8 cellular contexts compared by ENCODE assay signal in the genomic region with DNA sequence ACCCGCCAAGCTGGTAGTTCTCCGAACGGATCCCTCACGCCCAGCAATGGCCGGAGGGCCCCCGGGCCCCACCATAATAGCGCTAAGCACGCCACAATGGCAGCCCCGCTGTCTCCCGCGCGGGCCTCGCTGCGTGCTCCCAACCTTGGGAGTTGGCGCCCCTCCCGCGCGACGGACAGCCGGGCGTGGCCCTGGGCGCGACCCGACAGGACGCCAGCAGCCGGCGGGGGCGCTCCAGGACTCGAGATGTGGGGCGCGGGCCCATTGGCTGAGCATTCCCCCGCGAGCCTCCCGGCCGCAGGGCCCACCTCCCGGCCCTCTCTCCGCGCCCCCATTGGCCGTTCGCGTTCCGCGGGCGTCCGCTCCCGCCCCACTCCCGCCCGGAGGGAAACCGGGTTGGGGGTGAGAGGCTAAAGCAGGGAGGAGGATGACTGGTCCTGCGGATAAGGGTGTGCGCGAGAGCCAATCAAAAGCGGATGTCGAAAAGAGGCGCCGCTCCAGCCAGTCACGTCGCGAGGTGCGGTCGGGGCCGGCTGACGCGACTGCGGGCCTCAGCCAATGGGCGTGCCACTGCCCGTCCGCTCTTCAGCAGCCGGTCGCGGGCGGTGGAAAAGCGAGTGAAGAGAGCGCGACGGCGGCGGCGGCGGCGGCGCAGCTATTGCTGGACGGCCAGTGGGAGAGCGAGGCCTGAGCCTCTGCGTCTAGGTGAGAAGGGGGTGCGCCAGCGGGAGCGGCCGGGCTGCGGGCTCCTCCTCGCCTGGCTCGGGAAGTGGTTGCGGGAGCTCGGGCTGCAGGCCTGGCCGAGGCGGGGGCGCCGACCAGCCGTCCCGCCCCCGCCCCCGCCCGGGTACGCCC. TPM values are rescaled to one million over a fixed set of nuclear protein-coding genes. Genes with fewer than 3 reads are reported as not detected.
DNase-seq lines count a peak whose midpoint lies in the region; ATAC-seq and TF ChIP-seq lines count a peak whose summit lies in the region.

A gene with protein sequence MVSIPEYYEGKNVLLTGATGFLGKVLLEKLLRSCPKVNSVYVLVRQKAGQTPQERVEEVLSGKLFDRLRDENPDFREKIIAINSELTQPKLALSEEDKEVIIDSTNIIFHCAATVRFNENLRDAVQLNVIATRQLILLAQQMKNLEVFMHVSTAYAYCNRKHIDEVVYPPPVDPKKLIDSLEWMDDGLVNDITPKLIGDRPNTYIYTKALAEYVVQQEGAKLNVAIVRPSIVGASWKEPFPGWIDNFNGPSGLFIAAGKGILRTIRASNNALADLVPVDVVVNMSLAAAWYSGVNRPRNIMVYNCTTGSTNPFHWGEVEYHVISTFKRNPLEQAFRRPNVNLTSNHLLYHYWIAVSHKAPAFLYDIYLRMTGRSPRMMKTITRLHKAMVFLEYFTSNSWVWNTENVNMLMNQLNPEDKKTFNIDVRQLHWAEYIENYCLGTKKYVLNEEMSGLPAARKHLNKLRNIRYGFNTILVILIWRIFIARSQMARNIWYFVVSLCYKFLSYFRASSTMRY (plus strand): TSS at position 567 of the 855 bp plus-strand sequence. CDS start 26,098 bp downstream, outside the sequence.

- H3K27me3 Mint-ChIP-seq in WTC11 (ENCODE audit: low read depth), result no peaks in the 10 kb centered on the region

- DNase-seq in AG08396 (ENCODE audit: low spot score), result peak; percentile 98
- peak; percentile 98 for DNase-seq in NCI-H2227 treated with DMSO at 0.1 percent for 48 hours (lab: John Stamatoyannopoulos, UW)
- DNase-seq in WTC11 (ENCODE audit: low spot score), result peak; percentile 98
- DNase-seq in cardiac fibroblast (ENCODE audit: low read depth in 2 of 2), result peak; percentile 99
- DNase-seq in iPS-NIHi11 (ENCODE audit: low spot score), result peak; percentile 98
- DNase-seq in smooth muscle cell of the brain vasculature (ENCODE audit: low read depth, low spot score), result peak; percentile 98

- TF ChIP-seq CTCF in WTC11 (IDR thresholded peaks at IDR 0.05) (no peak), cardiac fibroblast (IDR thresholded peaks at IDR 0.05; ENCODE audit: low read depth, low read length) (peak; percentile 21)

- POLR2A ChIA-PET in WTC11 (lab: Charles Lee), result interaction anchor here (1.4 kb wide), 1 partner anchor 205 kb away, joined by 5 read pairs; a partner anchor contains a TSS

- H3K9me3 Mint-ChIP-seq in WTC11, result no peaks in the 10 kb centered on the region

- H3K27ac Mint-ChIP-seq in WTC11, result peak within 1 kb of the TSS; percentile 91

- peak within 1 kb of the TSS; percentile 73 to 81 for H3K4me3 ChIP-seq in cardiac fibroblast (replicated peaks in 1 of 2; ENCODE audit: low read depth in 2 of 2, low read length in 2 of 2)

- H3K36me3 Mint-ChIP-seq in WTC11, result no peaks in the 10 kb centered on the region

- peak; percentile 95 for ATAC-seq in GM18907 (IDR thresholded peaks at IDR 0.05; ENCODE audit: unreplicated experiment)
- ATAC-seq in HG03159 (IDR thresholded peaks at IDR 0.05; ENCODE audit: unreplicated experiment), result peak; percentile 92
- peak; percentile 95 for ATAC-seq in WTC11

- CTCF ChIA-PET in WTC11 (lab: Charles Lee), result interaction anchor here (0.6 to 2.1 kb wide), 6 partner anchors 9 to 181 kb away, joined by 3 to 7 read pairs (median 4); no protein-coding TSS in a partner anchor

- peak within 1 kb of the TSS; percentile 98 for H3K4me3 Mint-ChIP-seq in WTC11

- peaks cover 42% of the 10 kb centered on the region for H3K4me1 Mint-ChIP-seq in WTC11

TF ChIP-seq in WTC11, 78 proteins besides CTCF, POLR2A, EP300 and RAD21 (continues in another document):
- TF ChIP-seq, protein P1, sequence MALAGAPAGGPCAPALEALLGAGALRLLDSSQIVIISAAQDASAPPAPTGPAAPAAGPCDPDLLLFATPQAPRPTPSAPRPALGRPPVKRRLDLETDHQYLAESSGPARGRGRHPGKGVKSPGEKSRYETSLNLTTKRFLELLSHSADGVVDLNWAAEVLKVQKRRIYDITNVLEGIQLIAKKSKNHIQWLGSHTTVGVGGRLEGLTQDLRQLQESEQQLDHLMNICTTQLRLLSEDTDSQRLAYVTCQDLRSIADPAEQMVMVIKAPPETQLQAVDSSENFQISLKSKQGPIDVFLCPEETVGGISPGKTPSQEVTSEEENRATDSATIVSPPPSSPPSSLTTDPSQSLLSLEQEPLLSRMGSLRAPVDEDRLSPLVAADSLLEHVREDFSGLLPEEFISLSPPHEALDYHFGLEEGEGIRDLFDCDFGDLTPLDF (CRISPR knock-in tag; IDR thresholded peaks at IDR 0.05), result no peak
- no peak for TF ChIP-seq HMGA2 (CRISPR knock-in tag; IDR thresholded peaks at IDR 0.05)
- peak; percentile 79 for TF ChIP-seq MYBL2 (CRISPR knock-in tag; IDR thresholded peaks at IDR 0.05)
- TF ChIP-seq, protein P2, sequence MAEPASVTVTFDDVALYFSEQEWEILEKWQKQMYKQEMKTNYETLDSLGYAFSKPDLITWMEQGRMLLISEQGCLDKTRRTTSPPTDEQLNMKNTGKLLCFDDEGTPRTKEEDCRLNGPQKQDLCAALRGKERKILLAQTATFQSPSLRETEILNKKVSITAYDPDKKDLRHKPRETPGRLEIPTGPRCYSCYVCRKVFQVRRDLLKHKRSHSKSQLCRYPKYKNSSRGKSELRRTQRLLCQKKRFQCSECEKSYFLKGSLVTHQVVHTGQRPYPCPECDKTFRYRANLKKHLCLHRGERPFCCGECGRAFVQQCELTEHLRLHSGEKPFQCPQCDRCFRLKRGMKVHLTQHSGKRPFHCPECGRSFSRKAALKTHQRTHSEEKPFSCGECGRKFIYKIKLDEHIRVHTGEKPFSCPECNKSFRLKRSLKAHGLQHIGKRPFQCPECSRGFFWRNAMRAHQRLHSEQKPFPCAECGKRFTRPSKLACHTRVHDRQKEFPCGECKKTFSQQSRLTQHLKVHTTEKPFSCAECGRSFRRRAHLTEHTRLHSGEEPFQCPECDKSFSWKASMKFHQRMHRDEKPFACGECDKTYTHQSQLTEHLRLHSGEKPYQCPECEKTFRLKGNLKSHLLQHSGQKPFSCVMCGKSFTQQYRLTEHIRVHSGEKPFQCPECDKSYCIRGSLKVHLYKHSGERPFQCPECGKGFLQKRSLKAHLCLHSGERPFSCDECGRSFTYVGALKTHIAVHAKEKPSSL (CRISPR knock-in tag; conservative IDR thresholded peaks at IDR 0.05), result no peak
- TF ChIP-seq, protein P3, sequence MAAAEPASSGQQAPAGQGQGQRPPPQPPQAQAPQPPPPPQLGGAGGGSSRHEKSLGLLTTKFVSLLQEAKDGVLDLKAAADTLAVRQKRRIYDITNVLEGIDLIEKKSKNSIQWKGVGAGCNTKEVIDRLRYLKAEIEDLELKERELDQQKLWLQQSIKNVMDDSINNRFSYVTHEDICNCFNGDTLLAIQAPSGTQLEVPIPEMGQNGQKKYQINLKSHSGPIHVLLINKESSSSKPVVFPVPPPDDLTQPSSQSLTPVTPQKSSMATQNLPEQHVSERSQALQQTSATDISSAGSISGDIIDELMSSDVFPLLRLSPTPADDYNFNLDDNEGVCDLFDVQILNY (CRISPR knock-in tag; IDR thresholded peaks at IDR 0.05), result peak; percentile 83
- peak; percentile 62 for TF ChIP-seq ZNF423 (CRISPR knock-in tag; IDR thresholded peaks at IDR 0.05)
- no peak for TF ChIP-seq FOXJ3 (CRISPR knock-in tag; IDR thresholded peaks at IDR 0.05; ENCODE audit: borderline replicate concordance)
- TF ChIP-seq ZNF219 (CRISPR knock-in tag; IDR thresholded peaks at IDR 0.05; ENCODE audit: borderline replicate concordance), result no peak
- TF ChIP-seq JAZF1 (CRISPR knock-in tag; IDR thresholded peaks at IDR 0.05), result no peak
- TF ChIP-seq ZNF317 (CRISPR knock-in tag; IDR thresholded peaks at IDR 0.05; ENCODE audit: borderline replicate concordance, low read depth), result no peak
- TF ChIP-seq, protein P4, sequence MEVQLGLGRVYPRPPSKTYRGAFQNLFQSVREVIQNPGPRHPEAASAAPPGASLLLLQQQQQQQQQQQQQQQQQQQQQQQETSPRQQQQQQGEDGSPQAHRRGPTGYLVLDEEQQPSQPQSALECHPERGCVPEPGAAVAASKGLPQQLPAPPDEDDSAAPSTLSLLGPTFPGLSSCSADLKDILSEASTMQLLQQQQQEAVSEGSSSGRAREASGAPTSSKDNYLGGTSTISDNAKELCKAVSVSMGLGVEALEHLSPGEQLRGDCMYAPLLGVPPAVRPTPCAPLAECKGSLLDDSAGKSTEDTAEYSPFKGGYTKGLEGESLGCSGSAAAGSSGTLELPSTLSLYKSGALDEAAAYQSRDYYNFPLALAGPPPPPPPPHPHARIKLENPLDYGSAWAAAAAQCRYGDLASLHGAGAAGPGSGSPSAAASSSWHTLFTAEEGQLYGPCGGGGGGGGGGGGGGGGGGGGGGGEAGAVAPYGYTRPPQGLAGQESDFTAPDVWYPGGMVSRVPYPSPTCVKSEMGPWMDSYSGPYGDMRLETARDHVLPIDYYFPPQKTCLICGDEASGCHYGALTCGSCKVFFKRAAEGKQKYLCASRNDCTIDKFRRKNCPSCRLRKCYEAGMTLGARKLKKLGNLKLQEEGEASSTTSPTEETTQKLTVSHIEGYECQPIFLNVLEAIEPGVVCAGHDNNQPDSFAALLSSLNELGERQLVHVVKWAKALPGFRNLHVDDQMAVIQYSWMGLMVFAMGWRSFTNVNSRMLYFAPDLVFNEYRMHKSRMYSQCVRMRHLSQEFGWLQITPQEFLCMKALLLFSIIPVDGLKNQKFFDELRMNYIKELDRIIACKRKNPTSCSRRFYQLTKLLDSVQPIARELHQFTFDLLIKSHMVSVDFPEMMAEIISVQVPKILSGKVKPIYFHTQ (CRISPR knock-in tag; IDR thresholded peaks at IDR 0.05), result no peak
- TF ChIP-seq IRF2 (CRISPR knock-in tag; IDR thresholded peaks at IDR 0.05; ENCODE audit: borderline replicate concordance, low read depth), result no peak
- TF ChIP-seq ZNF671 (CRISPR knock-in tag; IDR thresholded peaks at IDR 0.05), result no peak

RNA-seq across cellular contexts. Expression of the gene that starts here (rescaled TPM):
- 58.8 to 63.9 TPM (median 60.5 TPM) in 3 replicates for total RNA-seq in WTC11 (2021)

Comparison
In these comparisons a context has a peak if more than half of its experiments do, and no peak if none do; other contexts are left out.
1. Peak in every context shown above with its lines: DNase-seq, ATAC-seq and H3K4me3 ChIP-seq.